14 cellular contexts compared by ENCODE assay signal in the genomic region with DNA sequence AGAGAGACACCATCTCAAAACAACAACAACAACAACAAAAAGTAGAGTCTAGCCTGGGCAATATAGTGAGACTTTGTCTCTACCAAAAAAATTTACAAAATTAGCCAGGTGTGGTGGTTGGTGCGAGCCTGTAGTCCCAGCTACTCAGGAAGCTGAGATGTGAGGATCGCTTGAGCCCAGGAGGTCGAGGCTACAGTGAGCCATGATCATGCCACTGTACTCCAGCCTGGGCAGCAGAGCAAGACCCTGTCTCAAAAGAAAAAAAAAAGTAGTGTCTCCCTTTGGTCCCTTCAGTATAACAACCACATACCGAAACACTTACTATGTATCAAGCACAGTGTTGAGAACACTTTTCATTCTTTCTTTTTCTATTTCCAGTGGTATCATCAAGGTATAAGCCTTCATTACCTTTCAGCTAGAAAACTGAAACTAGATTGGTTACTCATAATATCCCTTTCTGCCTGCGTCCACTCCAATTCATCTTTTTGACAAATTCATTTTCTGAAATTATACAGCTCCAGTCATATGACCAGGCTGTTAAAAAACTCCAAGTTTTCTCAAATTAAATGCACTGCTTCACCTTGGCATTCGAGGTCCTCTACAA. TPM values are rescaled to one million over a fixed set of nuclear protein-coding genes. Genes with fewer than 3 reads are reported as not detected.
A peak's percentile ranks its signal among the peaks of the same experiment; 100 is the strongest.
DNase-seq lines count a peak whose midpoint lies in the region; ATAC-seq and TF ChIP-seq lines count a peak whose summit lies in the region.
"Had no signal": no experiment of that assay in that cellular context is flagged by ENCODE, and none has a peak within 500 bp of the region (broad histone marks: within the 10 kb centered on the region; RNA-seq: fewer than 3 reads in every experiment).

No MANE protein-coding gene starts in this region.

- peaks cover 44% of the 10 kb centered on the region for H3K4me1 Mint-ChIP-seq in activated CD4-positive, alpha-beta T cell treated with anti-CD3 and anti-CD28 coated beads for 36 hours

- H3K4me3 Mint-ChIP-seq in activated CD4-positive, alpha-beta T cell treated with anti-CD3 and anti-CD28 coated beads for 36 hours: no peak overlapping the region
- H3K4me3 Mint-ChIP-seq: central memory CD8-positive, alpha-beta T cell; T-cell had no signal

- H3K4me1 ChIP-seq in gastrocnemius medialis (peaks cover 22 to 41% of the 10 kb centered on the region in 2 donors), esophagus muscularis mucosa (no peaks in the 10 kb centered on the region)
- H3K4me1 ChIP-seq: testis had no signal

- in situ Hi-C loops in gastrocnemius medialis (cut with MboI; ENCODE audit: low sequenced_read_pairs in 4 of 4): no loop called here

- peaks cover 16% of the 10 kb centered on the region for H3K36me3 Mint-ChIP-seq in activated CD4-positive, alpha-beta T cell treated with anti-CD3 and anti-CD28 coated beads for 36 hours (ENCODE audit: low read depth)

- TF ChIP-seq POLR2A in gastrocnemius medialis (IDR thresholded peaks at IDR 0.05): no peak
- no peak for TF ChIP-seq POLR2A in esophagus muscularis mucosa (IDR thresholded peaks at IDR 0.05; ENCODE audit: low read depth)

- H3K4me3 ChIP-seq in gastrocnemius medialis: no peak overlapping the region
- H3K4me3 ChIP-seq in esophagus muscularis mucosa: no peak overlapping the region
- H3K4me3 ChIP-seq: testis had no signal

- no peak for DNase-seq in activated CD4-positive, alpha-beta T cell treated with anti-CD3 and anti-CD28 coated beads for 36 hours
- no peak for DNase-seq in activated CD4-positive, alpha-beta T cell treated with anti-CD3 and anti-CD28 coated beads, Interleukin-2, amount 50 U/mL, for 48 hours
- no peak for DNase-seq in gastrocnemius medialis
- no peak for DNase-seq in OCI-M2 (lab: John Stamatoyannopoulos, UW; ENCODE audit: unreplicated experiment)
- no peak for DNase-seq in esophagus muscularis mucosa (ENCODE audit: extremely low spot score)
- no peak for DNase-seq in DMS53 treated with DMSO at 0.1 percent for 48 hours (lab: John Stamatoyannopoulos, UW; ENCODE audit: unreplicated experiment)
- DNase-seq: 8988T, left ventricle myocardium superior, T-cell, testis had no signal

- peak; percentile 90 for ATAC-seq in activated CD4-positive, alpha-beta T cell treated with anti-CD3 and anti-CD28 coated beads for 36 hours
- ATAC-seq in GM21619 (IDR thresholded peaks at IDR 0.05; ENCODE audit: unreplicated experiment) (peak; percentile 97), HG03159 (IDR thresholded peaks at IDR 0.05; ENCODE audit: unreplicated experiment) (peak; percentile 89), gastrocnemius medialis (no peak)
- ATAC-seq: HCT116, left ventricle myocardium superior, T-cell had no signal

- POLR2A ChIA-PET in activated CD4-positive, alpha-beta T cell treated with anti-CD3 and anti-CD28 coated beads for 36 hours (lab: Charles Lee): interaction anchor here (0.7 kb wide), 1 partner anchor 307 kb away, joined by 3 read pairs; no protein-coding TSS in a partner anchor

- no peaks in the 10 kb centered on the region for H3K9me3 ChIP-seq in gastrocnemius medialis
- H3K9me3 ChIP-seq in esophagus muscularis mucosa: no peaks in the 10 kb centered on the region
- H3K9me3 ChIP-seq: testis had no signal

- intact Hi-C loops in activated CD4-positive, alpha-beta T cell treated with anti-CD3 and anti-CD28 coated beads for 36 hours (cut with DNase I, micrococcal nuclease): loop anchor here in 1 of 2 experiments (5.0 kb wide), 1 partner anchor 70 kb away; a partner anchor contains a TSS
- intact Hi-C loops in gastrocnemius medialis (cut with DNase I; ENCODE audit: low total_unique reads) (loop anchor here (10.0 kb wide), 1 partner anchor 102 kb away; no protein-coding TSS in a partner anchor), esophagus muscularis mucosa (cut with DNase I) (no loop called here)

- no peaks in the 10 kb centered on the region for H3K9me3 Mint-ChIP-seq in activated CD4-positive, alpha-beta T cell treated with anti-CD3 and anti-CD28 coated beads for 36 hours (ENCODE audit: low read depth)
- H3K9me3 Mint-ChIP-seq: central memory CD8-positive, alpha-beta T cell; T-cell had no signal

- H3K27ac ChIP-seq in gastrocnemius medialis (peak overlapping the region; percentile 51 to 86 (median 72)), esophagus muscularis mucosa (replicated peaks in 1 of 4) (no peak overlapping the region)
- H3K27ac ChIP-seq: testis had no signal

- TF ChIP-seq EP300 in esophagus muscularis mucosa (IDR thresholded peaks at IDR 0.05): no peak

- no peaks in the 10 kb centered on the region for H3K27me3 ChIP-seq in gastrocnemius medialis
- no peaks in the 10 kb centered on the region for H3K27me3 ChIP-seq in esophagus muscularis mucosa
- H3K27me3 ChIP-seq: testis had no signal

- CTCF ChIA-PET in activated CD4-positive, alpha-beta T cell treated with anti-CD3 and anti-CD28 coated beads for 36 hours (lab: Charles Lee): interaction anchor here (0.7 to 1.0 kb wide), 2 partner anchors 12 to 128 kb away, joined by 3 to 4 read pairs; no protein-coding TSS in a partner anchor

- TF ChIP-seq CTCF in gastrocnemius medialis (IDR thresholded peaks at IDR 0.05 in 4 of 5, conservative IDR thresholded peaks at IDR 0.05 in 1 of 5) (no peak), esophagus muscularis mucosa (IDR thresholded peaks at IDR 0.05) (no peak)

- H3K27ac Mint-ChIP-seq in activated CD4-positive, alpha-beta T cell treated with anti-CD3 and anti-CD28 coated beads for 36 hours: no peak overlapping the region

- H3K36me3 ChIP-seq in gastrocnemius medialis (no peaks in the 10 kb centered on the region), esophagus muscularis mucosa (peaks cover 0 to 13% (median 5%) of the 10 kb centered on the region in 4 donors)

- H3K27me3 Mint-ChIP-seq in activated CD4-positive, alpha-beta T cell treated with anti-CD3 and anti-CD28 coated beads for 36 hours: no peaks in the 10 kb centered on the region
- H3K27me3 Mint-ChIP-seq: central memory CD8-positive, alpha-beta T cell had no signal

- 82% methylated on average over 6 of the region's 6 CpGs for WGBS in esophagus muscularis mucosa

RNA-seq across cellular contexts. Expression of a gene that starts 54.1 kb away (rescaled TPM):
- total RNA-seq in activated CD4-positive, alpha-beta T cell treated with anti-CD3 and anti-CD28 coated beads for 36 hours: 10 to 100 TPM; 40.7 to 41.5 TPM
- 10 to 100 TPM; 53.1 to 91.0 (median 66.0) TPM for total RNA-seq in gastrocnemius medialis
- total RNA-seq in esophagus muscularis mucosa: 10 to 100 TPM; 36.1 to 41.6 (median 39.0) TPM

Comparison
In these comparisons a context has a peak if more than half of its experiments do, and no peak if none do; other contexts are left out.
1. ATAC-seq: peak in activated CD4-positive, alpha-beta T cell treated with anti-CD3 and anti-CD28 coated beads for 36 hours (single experiment), GM21619 (single experiment) and HG03159 (single experiment); none in gastrocnemius medialis (0 of 2).
2. H3K27ac ChIP-seq: peak in gastrocnemius medialis (4 of 4); none in esophagus muscularis mucosa (0 of 4).